Comparison of ENCODE assay signal across 1 cellular context in the genomic region with DNA sequence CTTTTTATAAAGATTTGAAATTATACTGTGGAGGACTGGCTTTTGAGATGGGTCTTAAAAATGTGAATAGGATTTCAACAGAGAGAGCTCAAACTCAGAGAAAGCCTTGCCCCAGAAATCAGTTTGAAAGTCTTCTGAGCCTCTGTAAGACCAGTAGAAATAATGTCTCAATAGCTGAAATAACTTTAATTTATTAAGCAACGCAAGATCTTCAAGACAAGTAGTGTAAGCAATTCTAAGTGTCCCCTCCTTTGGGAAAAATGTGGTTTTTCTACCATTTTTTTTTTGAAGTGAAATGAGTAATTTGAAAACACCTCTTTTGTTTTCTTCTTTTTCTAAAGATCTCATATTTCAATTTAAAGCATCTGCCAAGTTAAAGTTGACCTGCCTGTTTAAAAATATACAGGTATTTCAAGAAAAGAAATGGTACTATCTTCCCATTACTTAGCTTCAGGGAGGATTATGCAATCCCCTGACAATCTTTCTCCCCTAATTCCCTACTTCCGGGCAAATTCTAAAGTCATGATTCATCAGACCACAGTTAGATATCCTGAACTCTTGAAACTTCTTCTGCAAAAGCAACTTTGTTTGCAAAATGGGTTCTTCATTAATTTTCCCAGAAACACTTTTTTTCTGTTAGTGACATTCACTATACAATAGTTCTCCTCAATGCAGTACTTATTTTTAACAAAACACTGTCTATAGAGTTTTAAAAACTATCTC.
TF ChIP-seq lines count a peak whose summit lies in the region.

No MANE protein-coding gene starts in this region.

TF ChIP-seq in K562, 482 proteins besides CTCF, POLR2A, EP300 and RAD21 (continued from another document and continues in another):
- TF ChIP-seq, protein P1, sequence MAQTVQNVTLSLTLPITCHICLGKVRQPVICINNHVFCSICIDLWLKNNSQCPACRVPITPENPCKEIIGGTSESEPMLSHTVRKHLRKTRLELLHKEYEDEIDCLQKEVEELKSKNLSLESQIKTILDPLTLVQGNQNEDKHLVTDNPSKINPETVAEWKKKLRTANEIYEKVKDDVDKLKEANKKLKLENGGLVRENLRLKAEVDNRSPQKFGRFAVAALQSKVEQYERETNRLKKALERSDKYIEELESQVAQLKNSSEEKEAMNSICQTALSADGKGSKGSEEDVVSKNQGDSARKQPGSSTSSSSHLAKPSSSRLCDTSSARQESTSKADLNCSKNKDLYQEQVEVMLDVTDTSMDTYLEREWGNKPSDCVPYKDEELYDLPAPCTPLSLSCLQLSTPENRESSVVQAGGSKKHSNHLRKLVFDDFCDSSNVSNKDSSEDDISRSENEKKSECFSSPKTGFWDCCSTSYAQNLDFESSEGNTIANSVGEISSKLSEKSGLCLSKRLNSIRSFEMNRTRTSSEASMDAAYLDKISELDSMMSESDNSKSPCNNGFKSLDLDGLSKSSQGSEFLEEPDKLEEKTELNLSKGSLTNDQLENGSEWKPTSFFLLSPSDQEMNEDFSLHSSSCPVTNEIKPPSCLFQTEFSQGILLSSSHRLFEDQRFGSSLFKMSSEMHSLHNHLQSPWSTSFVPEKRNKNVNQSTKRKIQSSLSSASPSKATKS (CRISPR knock-in tag; IDR thresholded peaks at IDR 0.05), result no peak
- TF ChIP-seq, protein P2, sequence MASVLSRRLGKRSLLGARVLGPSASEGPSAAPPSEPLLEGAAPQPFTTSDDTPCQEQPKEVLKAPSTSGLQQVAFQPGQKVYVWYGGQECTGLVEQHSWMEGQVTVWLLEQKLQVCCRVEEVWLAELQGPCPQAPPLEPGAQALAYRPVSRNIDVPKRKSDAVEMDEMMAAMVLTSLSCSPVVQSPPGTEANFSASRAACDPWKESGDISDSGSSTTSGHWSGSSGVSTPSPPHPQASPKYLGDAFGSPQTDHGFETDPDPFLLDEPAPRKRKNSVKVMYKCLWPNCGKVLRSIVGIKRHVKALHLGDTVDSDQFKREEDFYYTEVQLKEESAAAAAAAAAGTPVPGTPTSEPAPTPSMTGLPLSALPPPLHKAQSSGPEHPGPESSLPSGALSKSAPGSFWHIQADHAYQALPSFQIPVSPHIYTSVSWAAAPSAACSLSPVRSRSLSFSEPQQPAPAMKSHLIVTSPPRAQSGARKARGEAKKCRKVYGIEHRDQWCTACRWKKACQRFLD (CRISPR knock-in tag; IDR thresholded peaks at IDR 0.05), result peak; percentile 70; the same call in 1 of the 2 replicates
- TF ChIP-seq STAT5A (IDR thresholded peaks at IDR 0.05; ENCODE audit: borderline replicate concordance, low read length) (no peak), MIER1 (IDR thresholded peaks at IDR 0.05; ENCODE audit: low read depth) (peak; percentile 88), BRD9 (IDR thresholded peaks at IDR 0.05; ENCODE audit: low read depth, partially characterized antibody) (peak; percentile 86), MEF2D (tag; conservative IDR thresholded peaks at IDR 0.05; ENCODE audit: low read depth) (no peak), ZNF668 (CRISPR knock-in tag; IDR thresholded peaks at IDR 0.05) (no peak), ZNF77 (CRISPR knock-in tag; IDR thresholded peaks at IDR 0.05) (no peak), POLR2H (tag; IDR thresholded peaks at IDR 0.05; ENCODE audit: low read depth) (peak; percentile 52; the same call in 1 of the 2 replicates), POLR3G (IDR thresholded peaks at IDR 0.05; ENCODE audit: extremely low read depth, insufficient read length, insufficient replicate concordance) (no peak), ZEB2 (IDR thresholded peaks at IDR 0.05) (peak; percentile 23; the same call in 1 of the 2 replicates), DACH1 (IDR thresholded peaks at IDR 0.05; ENCODE audit: partially characterized antibody) (peak; percentile 71), RBM34 (IDR thresholded peaks at IDR 0.05; ENCODE audit: borderline replicate concordance, insufficient read depth, low read length) (no peak), PHB (CRISPR knock-in tag; IDR thresholded peaks at IDR 0.05) (no peak), ZNF239 (CRISPR knock-in tag; IDR thresholded peaks at IDR 0.05) (peak; percentile 33; the same call in 1 of the 2 replicates), POLR2G (IDR thresholded peaks at IDR 0.05; ENCODE audit: low read depth, low read length) (no peak), NR2F6 (CRISPR knock-in tag; IDR thresholded peaks at IDR 0.05) (no peak), SRF (CRISPR knock-in tag; IDR thresholded peaks at IDR 0.05) (no peak), JUN (IDR thresholded peaks at IDR 0.05; ENCODE audit: borderline replicate concordance, low read depth, low read length) (peak; percentile 84), JUN (CRISPR knock-in tag; IDR thresholded peaks at IDR 0.05; ENCODE audit: borderline replicate concordance) (no peak)
- TF ChIP-seq, protein P3, sequence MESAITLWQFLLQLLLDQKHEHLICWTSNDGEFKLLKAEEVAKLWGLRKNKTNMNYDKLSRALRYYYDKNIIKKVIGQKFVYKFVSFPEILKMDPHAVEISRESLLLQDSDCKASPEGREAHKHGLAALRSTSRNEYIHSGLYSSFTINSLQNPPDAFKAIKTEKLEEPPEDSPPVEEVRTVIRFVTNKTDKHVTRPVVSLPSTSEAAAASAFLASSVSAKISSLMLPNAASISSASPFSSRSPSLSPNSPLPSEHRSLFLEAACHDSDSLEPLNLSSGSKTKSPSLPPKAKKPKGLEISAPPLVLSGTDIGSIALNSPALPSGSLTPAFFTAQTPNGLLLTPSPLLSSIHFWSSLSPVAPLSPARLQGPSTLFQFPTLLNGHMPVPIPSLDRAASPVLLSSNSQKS (CRISPR knock-in tag; IDR thresholded peaks at IDR 0.05), result no peak
- TF ChIP-seq, protein P4, sequence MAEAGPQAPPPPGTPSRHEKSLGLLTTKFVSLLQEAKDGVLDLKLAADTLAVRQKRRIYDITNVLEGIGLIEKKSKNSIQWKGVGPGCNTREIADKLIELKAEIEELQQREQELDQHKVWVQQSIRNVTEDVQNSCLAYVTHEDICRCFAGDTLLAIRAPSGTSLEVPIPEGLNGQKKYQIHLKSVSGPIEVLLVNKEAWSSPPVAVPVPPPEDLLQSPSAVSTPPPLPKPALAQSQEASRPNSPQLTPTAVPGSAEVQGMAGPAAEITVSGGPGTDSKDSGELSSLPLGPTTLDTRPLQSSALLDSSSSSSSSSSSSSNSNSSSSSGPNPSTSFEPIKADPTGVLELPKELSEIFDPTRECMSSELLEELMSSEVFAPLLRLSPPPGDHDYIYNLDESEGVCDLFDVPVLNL (CRISPR knock-in tag; IDR thresholded peaks at IDR 0.05; ENCODE audit: low read depth), result no peak
- TF ChIP-seq, protein P5, sequence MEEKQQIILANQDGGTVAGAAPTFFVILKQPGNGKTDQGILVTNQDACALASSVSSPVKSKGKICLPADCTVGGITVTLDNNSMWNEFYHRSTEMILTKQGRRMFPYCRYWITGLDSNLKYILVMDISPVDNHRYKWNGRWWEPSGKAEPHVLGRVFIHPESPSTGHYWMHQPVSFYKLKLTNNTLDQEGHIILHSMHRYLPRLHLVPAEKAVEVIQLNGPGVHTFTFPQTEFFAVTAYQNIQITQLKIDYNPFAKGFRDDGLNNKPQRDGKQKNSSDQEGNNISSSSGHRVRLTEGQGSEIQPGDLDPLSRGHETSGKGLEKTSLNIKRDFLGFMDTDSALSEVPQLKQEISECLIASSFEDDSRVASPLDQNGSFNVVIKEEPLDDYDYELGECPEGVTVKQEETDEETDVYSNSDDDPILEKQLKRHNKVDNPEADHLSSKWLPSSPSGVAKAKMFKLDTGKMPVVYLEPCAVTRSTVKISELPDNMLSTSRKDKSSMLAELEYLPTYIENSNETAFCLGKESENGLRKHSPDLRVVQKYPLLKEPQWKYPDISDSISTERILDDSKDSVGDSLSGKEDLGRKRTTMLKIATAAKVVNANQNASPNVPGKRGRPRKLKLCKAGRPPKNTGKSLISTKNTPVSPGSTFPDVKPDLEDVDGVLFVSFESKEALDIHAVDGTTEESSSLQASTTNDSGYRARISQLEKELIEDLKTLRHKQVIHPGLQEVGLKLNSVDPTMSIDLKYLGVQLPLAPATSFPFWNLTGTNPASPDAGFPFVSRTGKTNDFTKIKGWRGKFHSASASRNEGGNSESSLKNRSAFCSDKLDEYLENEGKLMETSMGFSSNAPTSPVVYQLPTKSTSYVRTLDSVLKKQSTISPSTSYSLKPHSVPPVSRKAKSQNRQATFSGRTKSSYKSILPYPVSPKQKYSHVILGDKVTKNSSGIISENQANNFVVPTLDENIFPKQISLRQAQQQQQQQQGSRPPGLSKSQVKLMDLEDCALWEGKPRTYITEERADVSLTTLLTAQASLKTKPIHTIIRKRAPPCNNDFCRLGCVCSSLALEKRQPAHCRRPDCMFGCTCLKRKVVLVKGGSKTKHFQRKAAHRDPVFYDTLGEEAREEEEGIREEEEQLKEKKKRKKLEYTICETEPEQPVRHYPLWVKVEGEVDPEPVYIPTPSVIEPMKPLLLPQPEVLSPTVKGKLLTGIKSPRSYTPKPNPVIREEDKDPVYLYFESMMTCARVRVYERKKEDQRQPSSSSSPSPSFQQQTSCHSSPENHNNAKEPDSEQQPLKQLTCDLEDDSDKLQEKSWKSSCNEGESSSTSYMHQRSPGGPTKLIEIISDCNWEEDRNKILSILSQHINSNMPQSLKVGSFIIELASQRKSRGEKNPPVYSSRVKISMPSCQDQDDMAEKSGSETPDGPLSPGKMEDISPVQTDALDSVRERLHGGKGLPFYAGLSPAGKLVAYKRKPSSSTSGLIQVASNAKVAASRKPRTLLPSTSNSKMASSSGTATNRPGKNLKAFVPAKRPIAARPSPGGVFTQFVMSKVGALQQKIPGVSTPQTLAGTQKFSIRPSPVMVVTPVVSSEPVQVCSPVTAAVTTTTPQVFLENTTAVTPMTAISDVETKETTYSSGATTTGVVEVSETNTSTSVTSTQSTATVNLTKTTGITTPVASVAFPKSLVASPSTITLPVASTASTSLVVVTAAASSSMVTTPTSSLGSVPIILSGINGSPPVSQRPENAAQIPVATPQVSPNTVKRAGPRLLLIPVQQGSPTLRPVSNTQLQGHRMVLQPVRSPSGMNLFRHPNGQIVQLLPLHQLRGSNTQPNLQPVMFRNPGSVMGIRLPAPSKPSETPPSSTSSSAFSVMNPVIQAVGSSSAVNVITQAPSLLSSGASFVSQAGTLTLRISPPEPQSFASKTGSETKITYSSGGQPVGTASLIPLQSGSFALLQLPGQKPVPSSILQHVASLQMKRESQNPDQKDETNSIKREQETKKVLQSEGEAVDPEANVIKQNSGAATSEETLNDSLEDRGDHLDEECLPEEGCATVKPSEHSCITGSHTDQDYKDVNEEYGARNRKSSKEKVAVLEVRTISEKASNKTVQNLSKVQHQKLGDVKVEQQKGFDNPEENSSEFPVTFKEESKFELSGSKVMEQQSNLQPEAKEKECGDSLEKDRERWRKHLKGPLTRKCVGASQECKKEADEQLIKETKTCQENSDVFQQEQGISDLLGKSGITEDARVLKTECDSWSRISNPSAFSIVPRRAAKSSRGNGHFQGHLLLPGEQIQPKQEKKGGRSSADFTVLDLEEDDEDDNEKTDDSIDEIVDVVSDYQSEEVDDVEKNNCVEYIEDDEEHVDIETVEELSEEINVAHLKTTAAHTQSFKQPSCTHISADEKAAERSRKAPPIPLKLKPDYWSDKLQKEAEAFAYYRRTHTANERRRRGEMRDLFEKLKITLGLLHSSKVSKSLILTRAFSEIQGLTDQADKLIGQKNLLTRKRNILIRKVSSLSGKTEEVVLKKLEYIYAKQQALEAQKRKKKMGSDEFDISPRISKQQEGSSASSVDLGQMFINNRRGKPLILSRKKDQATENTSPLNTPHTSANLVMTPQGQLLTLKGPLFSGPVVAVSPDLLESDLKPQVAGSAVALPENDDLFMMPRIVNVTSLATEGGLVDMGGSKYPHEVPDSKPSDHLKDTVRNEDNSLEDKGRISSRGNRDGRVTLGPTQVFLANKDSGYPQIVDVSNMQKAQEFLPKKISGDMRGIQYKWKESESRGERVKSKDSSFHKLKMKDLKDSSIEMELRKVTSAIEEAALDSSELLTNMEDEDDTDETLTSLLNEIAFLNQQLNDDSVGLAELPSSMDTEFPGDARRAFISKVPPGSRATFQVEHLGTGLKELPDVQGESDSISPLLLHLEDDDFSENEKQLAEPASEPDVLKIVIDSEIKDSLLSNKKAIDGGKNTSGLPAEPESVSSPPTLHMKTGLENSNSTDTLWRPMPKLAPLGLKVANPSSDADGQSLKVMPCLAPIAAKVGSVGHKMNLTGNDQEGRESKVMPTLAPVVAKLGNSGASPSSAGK (IDR thresholded peaks at IDR 0.05), result no peak
- TF ChIP-seq, protein P6, sequence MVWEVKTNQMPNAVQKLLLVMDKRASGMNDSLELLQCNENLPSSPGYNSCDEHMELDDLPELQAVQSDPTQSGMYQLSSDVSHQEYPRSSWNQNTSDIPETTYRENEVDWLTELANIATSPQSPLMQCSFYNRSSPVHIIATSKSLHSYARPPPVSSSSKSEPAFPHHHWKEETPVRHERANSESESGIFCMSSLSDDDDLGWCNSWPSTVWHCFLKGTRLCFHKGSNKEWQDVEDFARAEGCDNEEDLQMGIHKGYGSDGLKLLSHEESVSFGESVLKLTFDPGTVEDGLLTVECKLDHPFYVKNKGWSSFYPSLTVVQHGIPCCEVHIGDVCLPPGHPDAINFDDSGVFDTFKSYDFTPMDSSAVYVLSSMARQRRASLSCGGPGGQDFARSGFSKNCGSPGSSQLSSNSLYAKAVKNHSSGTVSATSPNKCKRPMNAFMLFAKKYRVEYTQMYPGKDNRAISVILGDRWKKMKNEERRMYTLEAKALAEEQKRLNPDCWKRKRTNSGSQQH (CRISPR knock-in tag; IDR thresholded peaks at IDR 0.05), result no peak
- TF ChIP-seq, protein P7, sequence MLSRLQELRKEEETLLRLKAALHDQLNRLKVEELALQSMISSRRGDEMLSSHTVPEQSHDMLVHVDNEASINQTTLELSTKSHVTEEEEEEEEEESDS (CRISPR knock-in tag; IDR thresholded peaks at IDR 0.05), result no peak
